In genomic region chr17:65538679-65539529, GRCh38 we compare ENCODE assay signal across 17 cellular contexts. TPM values are rescaled to one million over a fixed set of nuclear protein-coding genes. Genes with fewer than 3 reads are reported as not detected.
DNase-seq lines count a peak whose midpoint lies in the region; ATAC-seq and TF ChIP-seq lines count a peak whose summit lies in the region.
"Had no signal": no experiment of that assay in that cellular context is flagged by ENCODE, and none has a peak within 500 bp of the region (broad histone marks: within the 10 kb centered on the region; RNA-seq: fewer than 3 reads in every experiment).

No MANE protein-coding gene starts in this region.

- ATAC-seq in activated T-cell treated with anti-CD3 and anti-CD28 coated beads, Interleukin-2, amount 50 U/mL, for 72 hours (replicated peaks in 1 of 2) = no peak
- ATAC-seq: foreskin keratinocyte, pancreas, SK-N-SH treated with all-trans-retinoic acid at 6 μM for 48 hours had no signal

- peak overlapping the region; percentile 81 for H3K27ac Mint-ChIP-seq in activated T-cell treated with anti-CD3 and anti-CD28 coated beads, Interleukin-2, amount 50 U/mL, for 72 hours
- H3K27ac Mint-ChIP-seq in osteocyte (ENCODE audit: unreplicated experiment) = peak overlapping the region; percentile 20

- peak overlapping the region; percentile 33; the same call in 1 of the 2 replicates for H3K27ac ChIP-seq in HUES64 (ENCODE audit: low read depth, low read length)
- peak overlapping the region; percentile 51 for H3K27ac ChIP-seq in cingulate gyrus (ENCODE audit: low read depth, low read length)
- H3K27ac ChIP-seq: brain microvascular endothelial cell, foreskin keratinocyte, pancreas had no signal

- H3K4me1 ChIP-seq in HUES64 (ENCODE audit: insufficient read depth, low read length) = peaks cover 21% of the 10 kb centered on the region
- H3K4me1 ChIP-seq: foreskin keratinocyte, HAP-1 had no signal

- H3K4me1 Mint-ChIP-seq in activated T-cell treated with anti-CD3 and anti-CD28 coated beads, Interleukin-2, amount 50 U/mL, for 72 hours (ENCODE audit: low read depth) = peaks cover 22% of the 10 kb centered on the region
- peaks cover 13% of the 10 kb centered on the region for H3K4me1 Mint-ChIP-seq in osteocyte (ENCODE audit: unreplicated experiment)

- H3K27me3 Mint-ChIP-seq in activated T-cell treated with anti-CD3 and anti-CD28 coated beads, Interleukin-2, amount 50 U/mL, for 72 hours (ENCODE audit: low read depth) = no peaks in the 10 kb centered on the region
- H3K27me3 Mint-ChIP-seq in osteocyte (ENCODE audit: unreplicated experiment) = no peaks in the 10 kb centered on the region

- DNase-seq in activated T-cell treated with anti-CD3 and anti-CD28 coated beads, Interleukin-2, amount 50 U/mL, for 72 hours = no peak
- DNase-seq in activated T-cell treated with anti-CD3 and anti-CD28 coated beads, Interleukin-2, amount 50 U/mL, for 48 hours = no peak
- DNase-seq in osteocyte (ENCODE audit: extremely low spot score, unreplicated experiment) (no peak), NCI-H524 (lab: John Stamatoyannopoulos, UW) (no peak), SIG-M5 treated with dmso at 0.1 percent for 504 hours (lab: John Stamatoyannopoulos, UW; ENCODE audit: unreplicated experiment) (no peak), GM10248 (ENCODE audit: extremely low spot score) (no peak)
- DNase-seq: brain microvascular endothelial cell, foreskin keratinocyte, KBM-7, mammary epithelial cell, NCI-H1417 treated with DMSO at 0.1 percent for 48 hours, OCI-M1, pancreas had no signal

- H3K36me3 Mint-ChIP-seq in activated T-cell treated with anti-CD3 and anti-CD28 coated beads, Interleukin-2, amount 50 U/mL, for 72 hours (ENCODE audit: insufficient read depth in 2 of 2) = peaks cover 0 to 4% of the 10 kb centered on the region in 2 donors
- peaks cover 44% of the 10 kb centered on the region for H3K36me3 Mint-ChIP-seq in osteocyte (ENCODE audit: unreplicated experiment)

- no peaks in the 10 kb centered on the region for H3K9me3 ChIP-seq in HUES64 (ENCODE audit: insufficient read depth, low read depth, low read length)
- H3K9me3 ChIP-seq: HAP-1, pancreas had no signal

- no peaks in the 10 kb centered on the region for H3K27me3 ChIP-seq in HUES64 (ENCODE audit: insufficient read depth, low read length)
- H3K27me3 ChIP-seq: brain microvascular endothelial cell, foreskin keratinocyte, pancreas had no signal

- 71% methylated on average over 12 of the region's 12 CpGs for WGBS in HUES64

- peaks cover 95% of the 10 kb centered on the region for H3K36me3 ChIP-seq in HUES64 (ENCODE audit: insufficient read depth, low read length)
- H3K36me3 ChIP-seq: brain microvascular endothelial cell had no signal

- H3K4me3 Mint-ChIP-seq in activated T-cell treated with anti-CD3 and anti-CD28 coated beads, Interleukin-2, amount 50 U/mL, for 72 hours = peak overlapping the region; percentile 61 to 78
- no peak overlapping the region for H3K4me3 Mint-ChIP-seq in osteocyte (ENCODE audit: unreplicated experiment)

- H3K9me3 Mint-ChIP-seq in activated T-cell treated with anti-CD3 and anti-CD28 coated beads, Interleukin-2, amount 50 U/mL, for 72 hours = no peaks in the 10 kb centered on the region
- H3K9me3 Mint-ChIP-seq in osteocyte (ENCODE audit: unreplicated experiment) = no peaks in the 10 kb centered on the region

- no peak overlapping the region for H3K9ac ChIP-seq in HUES64 (ENCODE audit: low read depth, low read length)

- H3K4me3 ChIP-seq in HUES64 (ENCODE audit: low read length) = no peak overlapping the region
- H3K4me3 ChIP-seq: HAP-1, pancreas had no signal

- no peak for TF ChIP-seq CTCF in osteocyte (IDR thresholded peaks at IDR 0.05)
- TF ChIP-seq CTCF in GM10248 (IDR thresholded peaks at IDR 0.05; ENCODE audit: control extremely low read depth, extremely low read depth, low read depth, missing control alignments) = no peak

- POLR2A ChIA-PET in GM10248 (lab: Yijun Ruan, JAX) = no interaction called here

- CTCF ChIA-PET in GM10248 (lab: Yijun Ruan, JAX) = interaction anchor here (2.2 kb wide), 2 partner anchors 9 to 18 kb away, joined by 7 to 10 read pairs; no protein-coding TSS in a partner anchor

RNA-seq across cellular contexts. Expression of gene AXIN2, which starts 22.5 kb away (rescaled TPM):
- total RNA-seq in activated T-cell treated with anti-CD3 and anti-CD28 coated beads, Interleukin-2, amount 50 U/mL, for 72 hours = 1 to 10 TPM; 5.9 to 6.9 TPM
- 30.5 TPM for polyA plus RNA-seq in HUES64 (2013, experiment 1 of 2)
- 35.8 TPM for polyA plus RNA-seq in HUES64 (2013, experiment 2 of 2)
- 16.6 and 17.0 TPM in 2 replicates for total RNA-seq in osteocyte
